In genomic region chrX:11437642-11438379, GRCh38 we compare ENCODE assay signal across 12 cellular contexts.
DNase-seq lines count a peak whose midpoint lies in the region; ATAC-seq lines count a peak whose summit lies in the region.
"Had no signal": no experiment of that assay in that cellular context is flagged by ENCODE, and none has a peak within 500 bp of the region (broad histone marks: within the 10 kb centered on the region; RNA-seq: fewer than 3 reads in every experiment).

No MANE protein-coding gene starts in this region.

- no peak overlapping the region for H3K4ac ChIP-seq in mesendoderm (ENCODE audit: low read depth, low read length)

- no peak overlapping the region for H2BK120ac ChIP-seq in mesendoderm (ENCODE audit: low read depth, low read length)

- no peaks in the 10 kb centered on the region for H3K79me1 ChIP-seq in mesendoderm (ENCODE audit: low read length)

- no peak overlapping the region for H2BK5ac ChIP-seq in mesendoderm (ENCODE audit: low read length)

- H2AK5ac ChIP-seq in mesendoderm (ENCODE audit: low read length), result no peak overlapping the region

- no peak overlapping the region for H3K4me3 ChIP-seq in ACC112 (ENCODE audit: low read depth, low read length)
- no peak overlapping the region for H3K4me3 ChIP-seq in mesendoderm (ENCODE audit: low read length)

- no peaks in the 10 kb centered on the region for H3K27me3 ChIP-seq in ACC112 (ENCODE audit: insufficient read depth, low read length)
- no peaks in the 10 kb centered on the region for H3K27me3 ChIP-seq in mesendoderm (ENCODE audit: insufficient read depth, low read length, poor library complexity)

- H3K56ac ChIP-seq in mesendoderm (ENCODE audit: low read length), result no peak overlapping the region

- H3K23ac ChIP-seq in mesendoderm (ENCODE audit: low read length), result no peak overlapping the region

- H3K36me3 ChIP-seq in ACC112 (ENCODE audit: insufficient read depth, low read length), result no peaks in the 10 kb centered on the region
- no peaks in the 10 kb centered on the region for H3K36me3 ChIP-seq in mesendoderm (ENCODE audit: control insufficient read depth, insufficient read depth, low read length)

- H4K8ac ChIP-seq in mesendoderm (ENCODE audit: low read depth, low read length), result no peak overlapping the region

- no peak overlapping the region for H4K5ac ChIP-seq in mesendoderm (ENCODE audit: low read length)

- no peak overlapping the region for H2BK15ac ChIP-seq in mesendoderm (replicated peaks; ENCODE audit: low read depth)

- DNase-seq in NCI-H69 (lab: John Stamatoyannopoulos, UW) (peak; percentile 39), epithelial cell of prostate (ENCODE audit: low read depth, low spot score) (no peak), mesendoderm (peak; percentile 13)
- no peak for DNase-seq in stimulated activated CD8-positive, alpha-beta memory T cell treated with anti-CD3 and anti-CD28 coated beads, Interleukin-4, amount 100 ng/mL, for 48 hours
- DNase-seq: activated B cell treated with CpG ODN at 0.5 μM for 24 hours, H7, NCI-H524 had no signal

- ATAC-seq in GM19452 (IDR thresholded peaks at IDR 0.05; ENCODE audit: unreplicated experiment) (no peak), GM18867 (IDR thresholded peaks at IDR 0.05; ENCODE audit: unreplicated experiment) (no peak), HG03280 (IDR thresholded peaks at IDR 0.05; ENCODE audit: unreplicated experiment) (no peak)
- ATAC-seq: stimulated activated memory B cell treated with anti-CD40 and anti-IgM and Interleukin-4, amounts not matched to agents 10 μg/mL and 1 μg/mL and 100 μg/mL, for 72 hours had no signal

- H3K18ac ChIP-seq in mesendoderm (ENCODE audit: low read length), result no peak overlapping the region

- H3K9ac ChIP-seq in mesendoderm (ENCODE audit: low read length), result no peak overlapping the region

- peak overlapping the region; percentile 19; the same call in 1 of the 2 replicates for H3K27ac ChIP-seq in ACC112 (ENCODE audit: low read depth, low read length)
- peak overlapping the region; percentile 27 for H3K27ac ChIP-seq in epithelial cell of prostate
- no peak overlapping the region for H3K27ac ChIP-seq in mesendoderm (ENCODE audit: low read depth, low read length)

- H3K79me2 ChIP-seq in ACC112 (ENCODE audit: control insufficient read depth, insufficient read depth, low read length, unreplicated experiment), result no peaks in the 10 kb centered on the region
- no peaks in the 10 kb centered on the region for H3K79me2 ChIP-seq in mesendoderm (ENCODE audit: control insufficient read depth, insufficient read depth, low read length)

- H2AFZ ChIP-seq in ACC112 (ENCODE audit: low read length, unreplicated experiment), result no peak overlapping the region

- WGBS in mesendoderm (ENCODE audit: extremely low coverage, insufficient coverage, low lambda C conversion rate), result no CpG with 5 or more reads among the region's 15 CpGs

- no peak overlapping the region for H3K4me2 ChIP-seq in mesendoderm (ENCODE audit: low read length)

- H3K4me1 ChIP-seq in ACC112 (ENCODE audit: control insufficient read depth, insufficient read depth, low read length, unreplicated experiment) (peaks cover 33% of the 10 kb centered on the region), mesendoderm (ENCODE audit: control insufficient read depth, low read depth, low read length) (no peaks in the 10 kb centered on the region)

Comparison
In these comparisons a context has a peak if more than half of its experiments do, and no peak if none do; other contexts are left out.
1. DNase-seq: peak in NCI-H69 (single experiment) and mesendoderm (single experiment); none in epithelial cell of prostate (single experiment) and stimulated activated CD8-positive, alpha-beta memory T cell treated with anti-CD3 and anti-CD28 coated beads, Interleukin-4, amount 100 ng/mL, for 48 hours (single experiment).